1 cellular context compared by ENCODE assay signal in genomic region chr4:74754218-74754617, GRCh38.
TF ChIP-seq lines count a peak whose summit lies in the region.

No MANE protein-coding gene starts in this region.

TF ChIP-seq in HepG2, 621 proteins besides CTCF, POLR2A, EP300 and RAD21 (continued from another document):
- TF ChIP-seq SKIL (CRISPR knock-in tag; IDR thresholded peaks at IDR 0.05; ENCODE audit: borderline replicate concordance) = no peak
- TF ChIP-seq FLYWCH1 (CRISPR knock-in tag; IDR thresholded peaks at IDR 0.05) = no peak
- no peak for TF ChIP-seq ZNF224 (CRISPR knock-in tag; IDR thresholded peaks at IDR 0.05)
- no peak for TF ChIP-seq ZNF749 (CRISPR knock-in tag; IDR thresholded peaks at IDR 0.05; ENCODE audit: borderline replicate concordance)
- TF ChIP-seq SP2 (CRISPR knock-in tag; IDR thresholded peaks at IDR 0.05) = no peak
- no peak for TF ChIP-seq TAF1 (CRISPR knock-in tag; IDR thresholded peaks at IDR 0.05)
- no peak for TF ChIP-seq RCOR2 (CRISPR knock-in tag; IDR thresholded peaks at IDR 0.05)
- no peak for TF ChIP-seq RARA (CRISPR knock-in tag; IDR thresholded peaks at IDR 0.05)
- no peak for TF ChIP-seq HMGXB3 (CRISPR knock-in tag; IDR thresholded peaks at IDR 0.05; ENCODE audit: borderline replicate concordance)
